Comparison of ENCODE assay signal across 10 cellular contexts in the genomic region with DNA sequence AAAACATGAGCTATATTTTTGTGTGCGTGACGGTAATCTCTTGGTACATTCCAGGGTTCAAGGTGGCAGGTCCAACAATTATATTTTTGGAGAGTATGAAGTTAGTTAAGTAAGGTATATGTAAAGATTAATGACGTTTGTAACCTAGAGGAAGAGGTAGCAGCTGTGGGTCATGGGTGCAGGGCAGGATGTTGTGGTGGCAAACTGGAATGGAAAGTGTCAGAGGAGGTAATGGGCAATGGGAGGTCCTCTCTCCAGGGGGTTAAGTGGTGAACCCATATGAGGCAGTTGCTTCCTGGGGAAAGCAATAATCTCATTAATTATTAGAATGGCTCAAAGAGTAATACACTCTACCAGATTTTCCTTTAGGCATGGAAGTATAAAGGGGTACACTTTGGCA. TPM values are rescaled to one million over a fixed set of nuclear protein-coding genes. Genes with fewer than 3 reads are reported as not detected.
A peak's percentile ranks its signal among the peaks of the same experiment; 100 is the strongest.
DNase-seq lines count a peak whose midpoint lies in the region; ATAC-seq and TF ChIP-seq lines count a peak whose summit lies in the region.
"Had no signal": no experiment of that assay in that cellular context is flagged by ENCODE, and none has a peak within 500 bp of the region (broad histone marks: within the 10 kb centered on the region; RNA-seq: fewer than 3 reads in every experiment).

No MANE protein-coding gene starts in this region.

- ATAC-seq in HG03342 (IDR thresholded peaks at IDR 0.05; ENCODE audit: unreplicated experiment): peak; percentile 73

- TF ChIP-seq POLR2A in transverse colon (IDR thresholded peaks at IDR 0.05): no peak

- TF ChIP-seq CTCF in transverse colon (IDR thresholded peaks at IDR 0.05) (no peak), progenitor cell of endocrine pancreas (IDR thresholded peaks at IDR 0.05; ENCODE audit: unreplicated experiment) (no peak)

- H3K4me3 Mint-ChIP-seq in activated T-cell treated with anti-CD3 and anti-CD28 coated beads, Interleukin-2, amount 50 U/mL, for 24 hours: no peak overlapping the region
- no peak overlapping the region for H3K4me3 Mint-ChIP-seq in progenitor cell of endocrine pancreas (ENCODE audit: low read depth)

- H3K36me3 ChIP-seq in transverse colon: no peaks in the 10 kb centered on the region

- peaks cover 0 to 6% of the 10 kb centered on the region in 2 donors for H3K9me3 ChIP-seq in transverse colon

- H3K4me1 ChIP-seq in transverse colon: no peaks in the 10 kb centered on the region

- peaks cover 10% of the 10 kb centered on the region for H3K36me3 Mint-ChIP-seq in activated T-cell treated with anti-CD3 and anti-CD28 coated beads, Interleukin-2, amount 50 U/mL, for 24 hours (ENCODE audit: low read depth)
- peaks cover 1% of the 10 kb centered on the region for H3K36me3 Mint-ChIP-seq in progenitor cell of endocrine pancreas (ENCODE audit: insufficient read depth)

- H3K27me3 ChIP-seq in transverse colon: no peaks in the 10 kb centered on the region

- in situ Hi-C loops in transverse colon (cut with MboI; ENCODE audit: low pct_ligation_motif_present in 1 of 4, low pct_unique_long_range_greater_than_20kb in 1 of 4, low sequenced_read_pairs in 3 of 4): no loop called here

- WGBS in transverse colon (ENCODE audit: low coverage in 1 of 2), 2 donors: 73 to 82% methylated on average over 3 of the region's 3 CpGs

- H3K4me3 ChIP-seq in transverse colon: no peak overlapping the region

- H3K4me1 Mint-ChIP-seq in activated T-cell treated with anti-CD3 and anti-CD28 coated beads, Interleukin-2, amount 50 U/mL, for 24 hours (ENCODE audit: low read depth): peaks cover 36% of the 10 kb centered on the region
- H3K4me1 Mint-ChIP-seq in progenitor cell of endocrine pancreas (ENCODE audit: low read depth): peaks cover 1% of the 10 kb centered on the region

- H3K27ac ChIP-seq in transverse colon (no peak overlapping the region), substantia nigra (ENCODE audit: low read depth, low read length, poor library complexity, severe bottlenecking) (no peak overlapping the region)

- intact Hi-C loops in transverse colon (cut with DNase I; ENCODE audit: low total_unique reads): no loop called here

- DNase-seq in stimulated activated CD4-positive, alpha-beta T cell treated with anti-CD3 and anti-CD28 coated beads, Interleukin-15, amount 100 ng/mL, for 24 hours: peak; percentile 13
- DNase-seq in stimulated activated CD4-positive, alpha-beta T cell treated with anti-CD3 and anti-CD28 coated beads, Interleukin-12 subunit alpha, Interleukin-12 subunit beta, amount 100 ng/mL, for 4 hours: no peak
- no peak for DNase-seq in activated T-cell treated with anti-CD3 and anti-CD28 coated beads, Interleukin-2, amount 50 U/mL, for 24 hours
- DNase-seq in transverse colon: peak; percentile 26
- DNase-seq in germinal center (ENCODE audit: low spot score): no peak
- DNase-seq in progenitor cell of endocrine pancreas (ENCODE audit: low spot score, unreplicated experiment): no peak
- no peak for DNase-seq in substantia nigra (lab: John Stamatoyannopoulos, UW)
- DNase-seq: NCI-H1417 treated with DMSO at 0.1 percent for 48 hours, posterior cingulate gyrus had no signal

- peaks cover 38% of the 10 kb centered on the region for H3K9me3 Mint-ChIP-seq in activated T-cell treated with anti-CD3 and anti-CD28 coated beads, Interleukin-2, amount 50 U/mL, for 24 hours
- peaks cover 39% of the 10 kb centered on the region for H3K9me3 Mint-ChIP-seq in progenitor cell of endocrine pancreas (ENCODE audit: low read depth)

- TF ChIP-seq EP300 in transverse colon (IDR thresholded peaks at IDR 0.05; ENCODE audit: low read depth): no peak

- no peaks in the 10 kb centered on the region for H3K27me3 Mint-ChIP-seq in activated T-cell treated with anti-CD3 and anti-CD28 coated beads, Interleukin-2, amount 50 U/mL, for 24 hours
- no peaks in the 10 kb centered on the region for H3K27me3 Mint-ChIP-seq in progenitor cell of endocrine pancreas

- peak overlapping the region; percentile 34 for H3K27ac Mint-ChIP-seq in activated T-cell treated with anti-CD3 and anti-CD28 coated beads, Interleukin-2, amount 50 U/mL, for 24 hours
- H3K27ac Mint-ChIP-seq in progenitor cell of endocrine pancreas: no peak overlapping the region

RNA-seq across cellular contexts. Expression of a gene that starts 1.0 kb away (rescaled TPM):
- not detected for total RNA-seq in transverse colon
- total RNA-seq in progenitor cell of endocrine pancreas: not detected in 2 replicates

Comparison
In these comparisons a context has a peak if more than half of its experiments do, and no peak if none do; other contexts are left out.
1. DNase-seq: peak in stimulated activated CD4-positive, alpha-beta T cell treated with anti-CD3 and anti-CD28 coated beads, Interleukin-15, amount 100 ng/mL, for 24 hours (single experiment) and transverse colon (single experiment); none in stimulated activated CD4-positive, alpha-beta T cell treated with anti-CD3 and anti-CD28 coated beads, Interleukin-12 subunit alpha, Interleukin-12 subunit beta, amount 100 ng/mL, for 4 hours (single experiment), activated T-cell treated with anti-CD3 and anti-CD28 coated beads, Interleukin-2, amount 50 U/mL, for 24 hours (single experiment), germinal center (single experiment), progenitor cell of endocrine pancreas (single experiment) and substantia nigra (0 of 49).